Comparison of ENCODE assay signal across 8 cellular contexts in the genomic region with DNA sequence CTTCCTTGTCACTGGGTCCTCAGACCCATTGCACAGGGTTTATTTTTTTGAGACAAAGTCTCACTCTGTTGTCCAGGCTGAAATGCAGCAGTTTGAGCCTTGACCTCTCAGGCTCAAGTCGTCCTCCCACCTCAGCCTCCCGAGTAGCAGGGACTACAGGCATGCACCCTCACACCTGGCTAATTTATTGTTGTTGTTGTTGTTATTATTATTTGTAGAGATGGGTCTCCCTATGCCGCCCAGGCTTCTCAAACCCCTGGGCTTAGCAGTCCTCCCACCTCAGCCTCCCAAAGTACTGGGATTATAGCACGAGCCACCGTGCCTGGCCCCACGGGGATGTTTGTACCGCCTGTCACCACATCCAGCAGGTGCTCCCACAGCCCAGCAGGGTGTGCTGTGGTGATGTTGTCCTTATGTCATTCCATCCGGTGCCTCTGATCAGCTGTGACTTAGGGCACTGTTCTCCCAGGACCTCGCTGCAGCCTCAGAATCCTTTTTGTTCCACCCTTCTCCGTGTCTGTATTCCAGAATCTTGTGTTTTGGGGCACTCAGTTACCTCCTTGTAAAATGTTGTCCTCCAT.
DNase-seq lines count a peak whose midpoint lies in the region; ATAC-seq and TF ChIP-seq lines count a peak whose summit lies in the region.

No MANE protein-coding gene starts in this region.

- H3K36me3 ChIP-seq in GM06990 (ENCODE audit: control insufficient read depth, insufficient read depth, low read length) (no peaks in the 10 kb centered on the region), osteoblast (ENCODE audit: insufficient read depth, low read length) (no peaks in the 10 kb centered on the region)

- H4K20me1 ChIP-seq in osteoblast (ENCODE audit: insufficient read depth, low read length) = no peaks in the 10 kb centered on the region

- H3K4me3 ChIP-seq in GM06990 (replicated peaks; ENCODE audit: low read depth, low read length) = no peak overlapping the region
- no peak overlapping the region for H3K4me3 ChIP-seq in Jurkat, Clone E6-1 (ENCODE audit: low read length)
- no peak overlapping the region for H3K4me3 ChIP-seq in cardiac fibroblast (replicated peaks in 1 of 2; ENCODE audit: low read depth in 2 of 2, low read length in 2 of 2)
- no peak overlapping the region for H3K4me3 ChIP-seq in osteoblast (ENCODE audit: insufficient read depth, low read length)

- peak; percentile 58 for ATAC-seq in GM19468 (IDR thresholded peaks at IDR 0.05; ENCODE audit: extremely low read depth, unreplicated experiment)
- no peak for ATAC-seq in HG02759 (IDR thresholded peaks at IDR 0.05; ENCODE audit: unreplicated experiment)

- TF ChIP-seq CTCF in GM06990 (IDR thresholded peaks at IDR 0.05; ENCODE audit: insufficient read depth, low read length, poor library complexity, severe bottlenecking) = peak; percentile 74
- peak; percentile 30 for TF ChIP-seq CTCF in cardiac fibroblast (IDR thresholded peaks at IDR 0.05; ENCODE audit: low read depth, low read length)
- TF ChIP-seq CTCF in osteoblast (IDR thresholded peaks at IDR 0.05; ENCODE audit: extremely low read depth, low read depth, low read length) = peak; percentile 32

- DNase-seq in GM06990 (ENCODE audit: extremely low read depth, insufficient read length) (peak; percentile 7), cardiac fibroblast (ENCODE audit: low read depth in 2 of 2) (peak in 1 of 2 donors; percentile 17), osteoblast (ENCODE audit: insufficient read length, low spot score, missing footprints) (no peak), Ammon's horn (ENCODE audit: low spot score) (no peak), DMS153 (lab: John Stamatoyannopoulos, UW) (no peak)
- DNase-seq in Jurkat, Clone E6-1 (ENCODE audit: low read depth, low spot score) = peak; percentile 35

- H3K4me2 ChIP-seq in osteoblast (ENCODE audit: insufficient read depth, low read length) = no peak overlapping the region

- no peak overlapping the region for H2AFZ ChIP-seq in osteoblast (ENCODE audit: low read length)

- H3K27me3 ChIP-seq in GM06990 (replicated peaks; ENCODE audit: control insufficient read depth, insufficient read depth, low read length) (no peaks in the 10 kb centered on the region; the same call in none of the 2 replicates), osteoblast (ENCODE audit: insufficient read depth, low read length) (peaks cover 4% of the 10 kb centered on the region)

- H3K27ac ChIP-seq in osteoblast (ENCODE audit: low read depth, low read length) = no peak overlapping the region

- peaks cover 2% of the 10 kb centered on the region for H3K9me3 ChIP-seq in osteoblast (ENCODE audit: low read depth, low read length)

- no peaks in the 10 kb centered on the region for H3K79me2 ChIP-seq in osteoblast (ENCODE audit: insufficient read depth, low read length)

- no peaks in the 10 kb centered on the region for H3K4me1 ChIP-seq in osteoblast (ENCODE audit: insufficient read depth, low read length)

Comparison
In these comparisons a context has a peak if more than half of its experiments do, and no peak if none do; other contexts are left out.
1. DNase-seq: peak in GM06990 (single experiment) and Jurkat, Clone E6-1 (single experiment); none in osteoblast (single experiment), Ammon's horn (single experiment) and DMS153 (single experiment).
2. Peak in every context shown above with its lines, with median percentiles within 50 percentile points of each other: CTCF ChIP-seq.